In the genomic region with DNA sequence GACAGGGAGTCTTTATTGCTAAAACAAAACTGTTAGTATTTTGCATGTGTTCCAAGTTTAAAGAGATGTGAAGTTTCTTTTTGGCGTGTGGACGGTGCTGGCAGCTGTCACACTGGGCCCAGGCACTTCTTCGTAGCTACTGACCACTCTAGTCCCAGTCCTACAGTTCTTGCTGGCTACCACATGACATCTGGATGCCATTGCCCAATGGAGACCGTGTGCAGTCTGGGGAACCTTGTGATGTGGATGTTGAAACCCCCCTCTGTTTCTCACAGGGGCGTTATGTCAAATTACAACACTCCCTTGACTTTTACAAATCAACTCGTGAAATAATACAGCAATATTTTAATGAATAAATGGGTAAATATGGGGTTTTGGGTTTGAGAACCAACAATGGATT, we compare ENCODE assay signal across 8 cellular contexts. TPM values are rescaled to one million over a fixed set of nuclear protein-coding genes. Genes with fewer than 3 reads are reported as not detected.
A peak's percentile ranks its signal among the peaks of the same experiment; 100 is the strongest.
DNase-seq lines count a peak whose midpoint lies in the region; ATAC-seq and TF ChIP-seq lines count a peak whose summit lies in the region.

No MANE protein-coding gene starts in this region.

- peak overlapping the region; percentile 95 for H3K4me3 Mint-ChIP-seq in stimulated activated effector memory CD8-positive, alpha-beta T cell treated with anti-CD3 and anti-CD28 coated beads, Interleukin-12 subunit alpha, Interleukin-12 subunit beta, amount 100 ng/mL, for 72 hours

- peaks cover 13% of the 10 kb centered on the region for H3K4me1 ChIP-seq in A673 (ENCODE audit: insufficient read depth, low read length, poor library complexity, severe bottlenecking)

- no peaks in the 10 kb centered on the region for H3K9me3 ChIP-seq in A673 (ENCODE audit: low read depth, low read length, poor library complexity, severe bottlenecking)

- CTCF ChIA-PET in A673 (lab: Charles Lee) = no interaction called here

- peak overlapping the region; percentile 55 for H3K4me3 ChIP-seq in A673 (ENCODE audit: low read depth, low read length, poor library complexity, severe bottlenecking)

- no TSS peak for BruUV-seq in A673 (replicated peaks; lab: Mats Ljungman, UMichigan)

- H3K27ac Mint-ChIP-seq in stimulated activated effector memory CD8-positive, alpha-beta T cell treated with anti-CD3 and anti-CD28 coated beads, Interleukin-12 subunit alpha, Interleukin-12 subunit beta, amount 100 ng/mL, for 72 hours = peak overlapping the region; percentile 98

- no peaks in the 10 kb centered on the region for H3K9me3 Mint-ChIP-seq in stimulated activated effector memory CD8-positive, alpha-beta T cell treated with anti-CD3 and anti-CD28 coated beads, Interleukin-12 subunit alpha, Interleukin-12 subunit beta, amount 100 ng/mL, for 72 hours

- H3K4me1 Mint-ChIP-seq in stimulated activated effector memory CD8-positive, alpha-beta T cell treated with anti-CD3 and anti-CD28 coated beads, Interleukin-12 subunit alpha, Interleukin-12 subunit beta, amount 100 ng/mL, for 72 hours = peaks cover 30% of the 10 kb centered on the region

- no peak for DNase-seq in A673 (ENCODE audit: low spot score)
- DNase-seq in head of caudate nucleus = peak in 30 of 42 donors; percentile 4 to 70 (median 36)
- no peak for DNase-seq in stimulated activated effector memory CD8-positive, alpha-beta T cell treated with anti-CD3 and anti-CD28 coated beads, Interleukin-12 subunit alpha, Interleukin-12 subunit beta, amount 100 ng/mL, for 72 hours (ENCODE audit: low spot score in 2 of 2)
- no peak for DNase-seq in T1000 (lab: John Stamatoyannopoulos, UW)
- no peak for DNase-seq in activated CD4-positive, alpha-beta T cell treated with anti-CD3 and anti-CD28 coated beads for 1 hour

- intact Hi-C loops in A673 (cut with micrococcal nuclease; ENCODE audit: unreplicated experiment) (loop anchor here (10.0 kb wide), 1 partner anchor 748 kb away; no protein-coding TSS in a partner anchor), head of caudate nucleus (cut with DNase I) (loop anchor here (2.0 to 5.0 kb wide), 2 partner anchors 36 to 105 kb away; partner anchors contain the start of gene NR4A2)

- H3K27me3 ChIP-seq in A673 (replicated peaks; ENCODE audit: insufficient read depth, low read depth, low read length, poor library complexity) = no peaks in the 10 kb centered on the region

- peaks cover 20% of the 10 kb centered on the region for H3K36me3 Mint-ChIP-seq in stimulated activated effector memory CD8-positive, alpha-beta T cell treated with anti-CD3 and anti-CD28 coated beads, Interleukin-12 subunit alpha, Interleukin-12 subunit beta, amount 100 ng/mL, for 72 hours

- TF ChIP-seq CTCF in A673 (conservative IDR thresholded peaks at IDR 0.05; ENCODE audit: low read depth, low read length) (no peak), VCaP (conservative IDR thresholded peaks at IDR 0.05) (no peak)

- no peaks in the 10 kb centered on the region for H3K36me3 ChIP-seq in A673 (ENCODE audit: insufficient read depth, low read length, poor library complexity, severe bottlenecking)

- H3K27ac ChIP-seq in A673 (ENCODE audit: low read depth, low read length, poor library complexity, severe bottlenecking) = no peak overlapping the region
- peak overlapping the region; percentile 98 for H3K27ac ChIP-seq in VCaP

- peak; percentile 21 for ATAC-seq in GM18870 (IDR thresholded peaks at IDR 0.05; ENCODE audit: unreplicated experiment)
- peak; percentile 20 for ATAC-seq in HG03095 (IDR thresholded peaks at IDR 0.05; ENCODE audit: unreplicated experiment)
- ATAC-seq in stimulated activated effector memory CD8-positive, alpha-beta T cell treated with anti-CD3 and anti-CD28 coated beads, Interleukin-12 subunit alpha, Interleukin-12 subunit beta, amount 100 ng/mL, for 72 hours = no peak

- POLR2A ChIA-PET in A673 (lab: Charles Lee; ENCODE audit: low non-redundant PET) = no interaction called here

RNA-seq across cellular contexts. Expression of gene GPD2, which starts 1.1 kb away (rescaled TPM):
- total RNA-seq in A673 (2021) = 33.9 and 39.4 TPM in 2 replicates

Comparison
In these comparisons a context has a peak if more than half of its experiments do, and no peak if none do; other contexts are left out.
1. DNase-seq: peak in head of caudate nucleus (30 of 42); none in A673 (single experiment), stimulated activated effector memory CD8-positive, alpha-beta T cell treated with anti-CD3 and anti-CD28 coated beads, Interleukin-12 subunit alpha, Interleukin-12 subunit beta, amount 100 ng/mL, for 72 hours (0 of 2), T1000 (single experiment) and activated CD4-positive, alpha-beta T cell treated with anti-CD3 and anti-CD28 coated beads for 1 hour (single experiment).